20 cellular contexts compared by ENCODE assay signal in the genomic region with DNA sequence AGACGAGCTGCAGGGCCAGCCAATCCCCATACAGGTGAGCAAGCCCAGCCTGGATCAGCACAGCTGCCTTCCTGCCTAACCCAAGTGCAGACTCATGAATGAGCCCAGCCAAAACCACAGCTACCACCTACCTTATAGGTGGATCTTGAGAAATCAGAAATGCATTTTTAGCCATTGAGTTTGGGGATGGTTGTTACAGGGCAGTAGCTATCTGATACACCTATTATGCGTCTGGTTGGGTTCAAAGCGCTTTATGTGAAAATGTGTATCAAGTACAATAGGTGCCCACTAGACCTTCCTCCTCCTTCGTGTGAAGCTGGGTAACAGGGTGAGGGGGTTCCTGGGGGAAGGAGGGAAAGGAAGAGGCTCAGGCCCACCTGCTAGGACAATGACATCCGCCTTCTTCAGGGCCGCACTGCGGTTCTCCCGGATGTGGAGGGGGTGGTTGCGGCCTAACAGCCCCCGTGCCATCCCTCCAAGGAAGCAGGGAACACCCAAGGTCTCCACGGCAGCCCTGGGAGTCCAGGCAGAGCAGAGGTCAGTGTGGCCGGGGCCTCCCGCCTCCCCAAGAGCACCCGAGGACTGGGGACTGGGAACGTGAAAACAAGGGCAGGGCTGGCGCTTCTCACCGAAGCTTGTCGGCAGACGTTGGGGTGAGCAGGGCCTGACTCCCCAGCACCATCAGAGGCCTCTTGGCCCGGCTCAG. TPM values are rescaled to one million over a fixed set of nuclear protein-coding genes. Genes with fewer than 3 reads are reported as not detected.
A peak's percentile ranks its signal among the peaks of the same experiment; 100 is the strongest.
DNase-seq lines count a peak whose midpoint lies in the region; ATAC-seq, FAIRE-seq and TF ChIP-seq lines count a peak whose summit lies in the region.
"Had no signal": no experiment of that assay in that cellular context is flagged by ENCODE, and none has a peak within 500 bp of the region (broad histone marks: within the 10 kb centered on the region; RNA-seq: fewer than 3 reads in every experiment).

No MANE protein-coding gene starts in this region.

- no peak overlapping the region for H3K4me3 Mint-ChIP-seq in type B pancreatic cell
- H3K4me3 Mint-ChIP-seq: CD14-positive monocyte; CD8-positive, alpha-beta T cell had no signal

- peaks cover 20% of the 10 kb centered on the region for H3K36me3 Mint-ChIP-seq in type B pancreatic cell

- no peak overlapping the region for H3K9ac ChIP-seq in HepG2 (ENCODE audit: insufficient read depth, low read depth, low read length)
- H3K9ac ChIP-seq in muscle layer of colon (ENCODE audit: low read length) = no peak overlapping the region

- peaks cover 9% of the 10 kb centered on the region for H3K79me2 ChIP-seq in HepG2 (ENCODE audit: insufficient read depth, low read length)

- no peak for ATAC-seq in HepG2
- no peak for ATAC-seq in right lobe of liver
- no peak for ATAC-seq in upper lobe of right lung
- no peak for ATAC-seq in GM18868 (IDR thresholded peaks at IDR 0.05; ENCODE audit: unreplicated experiment)
- ATAC-seq: CD8-positive, alpha-beta T cell had no signal

- H3K4me2 ChIP-seq in HepG2 (ENCODE audit: low read depth, low read length) = no peak overlapping the region

- intact Hi-C loops in HepG2 (cut with micrococcal nuclease; ENCODE audit: unreplicated experiment) = no loop called here
- intact Hi-C loops in right lobe of liver (cut with DNase I) = no loop called here
- intact Hi-C loops in upper lobe of right lung (cut with DNase I) = no loop called here

- H3K4me1 Mint-ChIP-seq in type B pancreatic cell (ENCODE audit: unreplicated experiment) = peaks cover under 1% of the 10 kb centered on the region
- H3K4me1 Mint-ChIP-seq: CD14-positive monocyte had no signal

- H3K27me3 ChIP-seq in HepG2 (ENCODE audit: control insufficient read depth in 1 of 2, insufficient read depth in 2 of 2, low read length in 2 of 2) = no peaks in the 10 kb centered on the region
- H3K27me3 ChIP-seq in right lobe of liver = no peaks in the 10 kb centered on the region
- no peaks in the 10 kb centered on the region for H3K27me3 ChIP-seq in muscle layer of colon (ENCODE audit: control insufficient read depth in 1 of 2, insufficient read depth in 2 of 2, low read length in 2 of 2)
- no peaks in the 10 kb centered on the region for H3K27me3 ChIP-seq in upper lobe of right lung

- no peak for DNase-seq in HepG2 (ENCODE audit: low spot score)
- no peak for DNase-seq in right lobe of liver
- peak; percentile 7 for DNase-seq in epidermal melanocyte (ENCODE audit: insufficient read length, low spot score)
- DNase-seq in type B pancreatic cell (ENCODE audit: extremely low spot score, unreplicated experiment) = no peak
- DNase-seq in upper lobe of right lung = no peak
- DNase-seq in putamen (ENCODE audit: low spot score) = no peak
- DNase-seq: CD8-positive, alpha-beta T cell; COR-L47; DND-41; GDM1; HCEC 1CT had no signal

- FAIRE-seq in HepG2 (lab: Jason Lieb, UNC) = no peak
- FAIRE-seq: D721Med, GM12892, H1 had no signal

- CTCF ChIA-PET in HepG2 (lab: Yijun Ruan, JAX; ENCODE audit: low intra/inter-chr PET ratio, low total read pairs) = no interaction called here

- peak overlapping the region; percentile 99 for H3K27ac Mint-ChIP-seq in type B pancreatic cell
- H3K27ac Mint-ChIP-seq: CD8-positive, alpha-beta T cell had no signal

- POLR2A ChIA-PET in HepG2 (lab: Yijun Ruan, JAX) = no interaction called here

- H3K4me1 ChIP-seq in HepG2 (ENCODE audit: insufficient read depth, low read length) (peaks cover 25% of the 10 kb centered on the region), right lobe of liver (peaks cover 0 to 7% (median 0%) of the 10 kb centered on the region in 4 donors), muscle layer of colon (ENCODE audit: insufficient read depth, low read length) (peaks cover 22% of the 10 kb centered on the region), upper lobe of right lung (peaks cover 4% of the 10 kb centered on the region)

- H3K27ac ChIP-seq in HepG2 (ENCODE audit: extremely low read length, insufficient read depth, low read length) = no peak overlapping the region
- H3K27ac ChIP-seq in right lobe of liver = no peak overlapping the region
- H3K27ac ChIP-seq in muscle layer of colon (ENCODE audit: low read depth, low read length) = peak overlapping the region; percentile 1
- no peak overlapping the region for H3K27ac ChIP-seq in upper lobe of right lung
- H3K27ac ChIP-seq: 22Rv1 had no signal

- in situ Hi-C loops in HepG2 (cut with HindIII; ENCODE audit: extremely low pct_ligation_motif_present, low pct_unique_long_range_greater_than_20kb) = no loop called here

- H3K4me3 ChIP-seq in HepG2 (replicated peaks in 1 of 3; ENCODE audit: insufficient read depth in 1 of 3, low read depth in 2 of 3, low read length in 3 of 3) = no peak overlapping the region
- no peak overlapping the region for H3K4me3 ChIP-seq in right lobe of liver
- H3K4me3 ChIP-seq in muscle layer of colon (ENCODE audit: low read depth in 1 of 2, low read length in 2 of 2) = no peak overlapping the region
- H3K4me3 ChIP-seq in upper lobe of right lung = no peak overlapping the region

- no peaks in the 10 kb centered on the region for H3K27me3 Mint-ChIP-seq in type B pancreatic cell

- no peak for TF ChIP-seq CTCF in HepG2 (CRISPR knock-in tag; IDR thresholded peaks at IDR 0.05)
- TF ChIP-seq CTCF in right lobe of liver (IDR thresholded peaks at IDR 0.05) = no peak
- TF ChIP-seq CTCF in type B pancreatic cell (conservative IDR thresholded peaks at IDR 0.05) = no peak
- TF ChIP-seq CTCF in upper lobe of right lung (IDR thresholded peaks at IDR 0.05) = no peak

- BruUV-seq in HepG2 (replicated peaks; lab: Mats Ljungman, UMichigan) = no TSS peak

- no peak overlapping the region for H2AFZ ChIP-seq in HepG2 (ENCODE audit: low read length)

- no peaks in the 10 kb centered on the region for H4K20me1 ChIP-seq in HepG2 (ENCODE audit: insufficient read depth, low read length)

- no peaks in the 10 kb centered on the region for H3K9me3 Mint-ChIP-seq in type B pancreatic cell
- H3K9me3 Mint-ChIP-seq: CD8-positive, alpha-beta T cell had no signal

- TF ChIP-seq EP300 in HepG2 (IDR thresholded peaks at IDR 0.05; ENCODE audit: low read depth in 2 of 2, low read length in 2 of 2) = no peak
- no peak for TF ChIP-seq EP300 in HepG2 (CRISPR knock-in tag; IDR thresholded peaks at IDR 0.05; ENCODE audit: borderline replicate concordance)

- WGBS in HepG2 (ENCODE audit: low lambda C conversion rate) = 100% methylated on average over 7 of the region's 20 CpGs
- 90% methylated on average over 7 of the region's 20 CpGs for WGBS in right lobe of liver (ENCODE audit: insufficient coverage, low coverage, low lambda C conversion rate, missing lambda C conversion rate)

- TF ChIP-seq POLR2A in HepG2 (IDR thresholded peaks at IDR 0.05; ENCODE audit: insufficient read depth in 1 of 2, low read depth in 2 of 2, low read length in 2 of 2) (no peak), right lobe of liver (IDR thresholded peaks at IDR 0.05) (no peak)

- TF ChIP-seq RAD21 in HepG2 (CRISPR knock-in tag; IDR thresholded peaks at IDR 0.05) = no peak

- peaks cover 48 to 61% of the 10 kb centered on the region in 2 experiments for H3K36me3 ChIP-seq in HepG2 (replicated peaks in 1 of 2; ENCODE audit: control insufficient read depth in 1 of 2, insufficient read depth in 2 of 2, low read length in 2 of 2)
- H3K36me3 ChIP-seq in right lobe of liver = peaks cover 0 to 54% (median 33%) of the 10 kb centered on the region in 4 donors
- peaks cover 83% of the 10 kb centered on the region for H3K36me3 ChIP-seq in muscle layer of colon (ENCODE audit: insufficient read depth, low read length)
- peaks cover 78% of the 10 kb centered on the region for H3K36me3 ChIP-seq in upper lobe of right lung

- no peaks in the 10 kb centered on the region for H3K9me3 ChIP-seq in HepG2 (ENCODE audit: low read length)
- no peaks in the 10 kb centered on the region for H3K9me3 ChIP-seq in right lobe of liver
- no peaks in the 10 kb centered on the region for H3K9me3 ChIP-seq in muscle layer of colon (ENCODE audit: low read length)
- H3K9me3 ChIP-seq in upper lobe of right lung = no peaks in the 10 kb centered on the region

RNA-seq across cellular contexts. Expression of gene SYDE1, which starts 11.7 kb away (rescaled TPM):
- total RNA-seq in HepG2 (2016; rRNA removed; fragmentation: Illumina TruSeq; extraction: Trizol) (3.8 and 4.3 TPM in 2 replicates), right lobe of liver (1 to 10 TPM; 2.7 to 7.4 (median 4.6) TPM), type B pancreatic cell (ENCODE audit: low replicate concordance) (7.3 and 23.7 TPM in 2 replicates), upper lobe of right lung (25.8 TPM)
- 1.7 and 2.6 TPM in 2 replicates for total RNA-seq in HepG2 (2016; cell fraction: cytosol; rRNA removed; fragmentation: Illumina TruSeq; extraction: Trizol; ENCODE audit: low read depth)
- total RNA-seq in HepG2 (2016; cell fraction: insoluble cytoplasmic fraction; rRNA removed; fragmentation: Illumina TruSeq; extraction: Trizol) = 2.9 and 3.9 TPM in 2 replicates
- total RNA-seq in HepG2 (2016; cell fraction: membrane; rRNA removed; fragmentation: Illumina TruSeq; extraction: Trizol) = 4.0 and 4.4 TPM in 2 replicates
- 3.8 and 5.2 TPM in 2 replicates for total RNA-seq in HepG2 (2016; cell fraction: nucleus; rRNA removed; fragmentation: Illumina TruSeq; extraction: Trizol)
- 13.6 and 15.4 TPM in 2 replicates for polyA plus RNA-seq in HepG2 (2011; rRNA removed)
- 10.6 and 19.0 TPM in 2 replicates for polyA plus RNA-seq in HepG2 (2011; cell fraction: cytosol; rRNA removed)
- polyA plus RNA-seq in HepG2 (2011; cell fraction: nucleus; rRNA removed) = 31.3 and 42.4 TPM in 2 replicates
- polyA plus RNA-seq in HepG2 (2012) = 5.5 and 6.3 TPM in 2 replicates
- polyA plus RNA-seq in HepG2 (2016; cell fraction: cytosol; fragmentation: Illumina TruSeq; extraction: Trizol; ENCODE audit: low read depth) = 1.5 TPM in 2 replicates
- polyA plus RNA-seq in HepG2 (2016; cell fraction: insoluble cytoplasmic fraction; fragmentation: Illumina TruSeq; extraction: Trizol; ENCODE audit: low read depth) = 4.9 and 5.6 TPM in 2 replicates
- polyA plus RNA-seq in HepG2 (2016; cell fraction: membrane; fragmentation: Illumina TruSeq; extraction: Trizol; ENCODE audit: low read depth) = 3.5 and 4.0 TPM in 2 replicates
- polyA plus RNA-seq in HepG2 (2016; cell fraction: nucleus; fragmentation: Illumina TruSeq; extraction: Trizol; ENCODE audit: insufficient read depth, low read depth) = 6.7 and 7.0 TPM in 2 replicates
- polyA minus RNA-seq in HepG2 (2011; rRNA and poly(A)+ RNA removed; ENCODE audit: low replicate concordance) = 37.7 and 42.8 TPM in 2 replicates
- polyA minus RNA-seq in HepG2 (2011; cell fraction: cytosol; rRNA and poly(A)+ RNA removed) = 10.4 and 16.1 TPM in 2 replicates
- 4.8 and 9.0 TPM in 2 replicates for polyA minus RNA-seq in HepG2 (2011; cell fraction: nucleus; rRNA and poly(A)+ RNA removed)
- total RNA-seq: CD8-positive, alpha-beta T cell had no signal
- polyA plus RNA-seq: CD14-positive monocyte had no signal

RNA-seq across cellular contexts. Expression of gene OR1I1, which starts 36.9 kb away (rescaled TPM):
- total RNA-seq in HepG2 (2016; rRNA removed; fragmentation: Illumina TruSeq; extraction: Trizol) (not detected in 2 replicates), right lobe of liver (not detected), type B pancreatic cell (ENCODE audit: low replicate concordance) (not detected in 2 replicates), upper lobe of right lung (not detected)
- total RNA-seq in HepG2 (2016; cell fraction: cytosol; rRNA removed; fragmentation: Illumina TruSeq; extraction: Trizol; ENCODE audit: low read depth) = not detected in 2 replicates
- not detected in 2 replicates for total RNA-seq in HepG2 (2016; cell fraction: insoluble cytoplasmic fraction; rRNA removed; fragmentation: Illumina TruSeq; extraction: Trizol)
- total RNA-seq in HepG2 (2016; cell fraction: membrane; rRNA removed; fragmentation: Illumina TruSeq; extraction: Trizol) = not detected in 2 replicates
- not detected in 2 replicates for total RNA-seq in HepG2 (2016; cell fraction: nucleus; rRNA removed; fragmentation: Illumina TruSeq; extraction: Trizol)
- polyA plus RNA-seq in HepG2 (2011; rRNA removed) = not detected in 2 replicates
- polyA plus RNA-seq in HepG2 (2011; cell fraction: cytosol; rRNA removed) = not detected in 2 replicates
- not detected in 2 replicates for polyA plus RNA-seq in HepG2 (2011; cell fraction: nucleus; rRNA removed)
- polyA plus RNA-seq in HepG2 (2012) = not detected in 2 replicates
- polyA plus RNA-seq in HepG2 (2016; cell fraction: cytosol; fragmentation: Illumina TruSeq; extraction: Trizol; ENCODE audit: low read depth) = not detected in 2 replicates
- not detected in 2 replicates for polyA plus RNA-seq in HepG2 (2016; cell fraction: insoluble cytoplasmic fraction; fragmentation: Illumina TruSeq; extraction: Trizol; ENCODE audit: low read depth)
- polyA plus RNA-seq in HepG2 (2016; cell fraction: membrane; fragmentation: Illumina TruSeq; extraction: Trizol; ENCODE audit: low read depth) = not detected in 2 replicates
- polyA plus RNA-seq in HepG2 (2016; cell fraction: nucleus; fragmentation: Illumina TruSeq; extraction: Trizol; ENCODE audit: insufficient read depth, low read depth) = not detected in 2 replicates
- polyA minus RNA-seq in HepG2 (2011; rRNA and poly(A)+ RNA removed; ENCODE audit: low replicate concordance) = not detected in 2 replicates
- polyA minus RNA-seq in HepG2 (2011; cell fraction: cytosol; rRNA and poly(A)+ RNA removed) = not detected in 2 replicates
- polyA minus RNA-seq in HepG2 (2011; cell fraction: nucleus; rRNA and poly(A)+ RNA removed) = not detected in 2 replicates
- total RNA-seq: A673; CD8-positive, alpha-beta T cell; H1 had no signal
- polyA plus RNA-seq: BJ, CD14-positive monocyte, H1 had no signal
